28 cellular contexts compared by ENCODE assay signal in genomic region chr21:37183749-37184148, GRCh38.
"Had no signal": no experiment of that assay in that cellular context is flagged by ENCODE, and none has a peak within 500 bp of the region (broad histone marks: within the 10 kb centered on the region; RNA-seq: fewer than 3 reads in every experiment).

No MANE protein-coding gene starts in this region.

- H3K9me3 Mint-ChIP-seq: immature natural killer cell, type B pancreatic cell had no signal

- H3K27ac Mint-ChIP-seq: activated CD8-positive, alpha-beta memory T cell treated with anti-CD3 and anti-CD28 coated beads, Interleukin-2, amount 10 ng/mL, durations not matched to agents 7 days and 5 days; dendritic cell treated with granulocyte-macrophage colony-stimulating factor and Interleukin-4, amounts not matched to agents 40 ng/mL and 50 ng/mL, for 4 days; endodermal cell; mesothelial cell of epicardium; stimulated activated naive CD8-positive, alpha-beta T cell treated with anti-CD3 and anti-CD28 coated beads, Interleukin-15, Interleukin-2, amounts not matched to agents 100 ng/mL and 50 ng/mL, for 24 hours; T-helper 17 cell; type B pancreatic cell had no signal

- H3K4me3 ChIP-seq: breast epithelium, heart left ventricle, right atrium auricular region, smooth muscle cell, uterus had no signal

- H3K4me3 Mint-ChIP-seq: activated CD8-positive, alpha-beta memory T cell treated with anti-CD3 and anti-CD28 coated beads, Interleukin-2, amount 10 ng/mL, durations not matched to agents 7 days and 5 days; dendritic cell treated with granulocyte-macrophage colony-stimulating factor and Interleukin-4, amounts not matched to agents 40 ng/mL and 50 ng/mL, for 4 days; endodermal cell; immature natural killer cell; mesothelial cell of epicardium; naive thymus-derived CD8-positive, alpha-beta T cell; stimulated activated naive CD8-positive, alpha-beta T cell treated with anti-CD3 and anti-CD28 coated beads, Interleukin-15, Interleukin-2, amounts not matched to agents 100 ng/mL and 50 ng/mL, for 24 hours; T-helper 17 cell; type B pancreatic cell had no signal

- H3K4me1 Mint-ChIP-seq: endodermal cell, mesothelial cell of epicardium had no signal

- DNase-seq: activated CD4-positive, alpha-beta T cell treated with anti-CD3 and anti-CD28 coated beads for 1 hour; activated CD4-positive, alpha-beta T cell treated with anti-CD3 and anti-CD28 coated beads, Interleukin-2, amount 50 U/mL, for 48 hours; activated CD8-positive, alpha-beta memory T cell treated with anti-CD3 and anti-CD28 coated beads, Interleukin-2, amount 10 ng/mL, durations not matched to agents 7 days and 5 days; activated gamma-delta T cell treated with Interleukin-2 at 50 U/mL for 16 hours; central memory CD4-positive, alpha-beta T cell; endodermal cell; foreskin keratinocyte; heart left ventricle; hypothalamus; immature natural killer cell; kidney; left colon; mammary epithelial cell; naive thymus-derived CD8-positive, alpha-beta T cell; stimulated activated CD4-positive, alpha-beta T cell treated with anti-CD3 and anti-CD28 coated beads, Interleukin-1b, Interleukin-23, amount 100 ng/mL, for 48 hours; substantia nigra; T-helper 17 cell; T1000; uterus had no signal

- ATAC-seq: activated CD8-positive, alpha-beta memory T cell treated with anti-CD3 and anti-CD28 coated beads, Interleukin-2, amount 10 ng/mL, durations not matched to agents 7 days and 5 days; esophagus mucosa; foreskin keratinocyte; heart left ventricle; left colon; naive thymus-derived CD8-positive, alpha-beta T cell; SK-N-SH treated with all-trans-retinoic acid at 6 μM for 48 hours; T-helper 17 cell had no signal

- H3K27me3 Mint-ChIP-seq: activated CD8-positive, alpha-beta memory T cell treated with anti-CD3 and anti-CD28 coated beads, Interleukin-2, amount 10 ng/mL, durations not matched to agents 7 days and 5 days; dendritic cell treated with granulocyte-macrophage colony-stimulating factor and Interleukin-4, amounts not matched to agents 40 ng/mL and 50 ng/mL, for 4 days; naive thymus-derived CD8-positive, alpha-beta T cell; stimulated activated naive CD8-positive, alpha-beta T cell treated with anti-CD3 and anti-CD28 coated beads, Interleukin-15, Interleukin-2, amounts not matched to agents 100 ng/mL and 50 ng/mL, for 24 hours; T-helper 17 cell; type B pancreatic cell had no signal
